ENCODE assay signal across 33 cellular contexts in the genomic region with DNA sequence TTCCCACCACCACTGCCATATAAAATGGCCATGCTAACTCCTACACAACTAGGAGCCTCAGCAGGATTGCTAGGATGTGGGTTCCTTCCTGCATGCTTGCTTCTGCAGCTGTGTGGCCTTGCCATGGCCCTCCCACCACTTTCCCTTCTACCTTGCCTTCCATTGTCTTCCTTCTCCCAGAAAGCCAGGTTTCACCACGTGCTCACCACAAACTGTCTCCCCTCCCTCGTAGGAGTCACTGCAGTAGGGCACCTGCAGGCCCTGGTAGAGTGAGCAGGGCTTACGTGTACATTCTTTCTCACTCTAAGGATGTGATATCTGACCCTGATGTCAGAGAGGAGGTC. TPM values are rescaled to one million over a fixed set of nuclear protein-coding genes. Genes with fewer than 3 reads are reported as not detected.
DNase-seq lines count a peak whose midpoint lies in the region; ATAC-seq, FAIRE-seq and TF ChIP-seq lines count a peak whose summit lies in the region.
"Had no signal": no experiment of that assay in that cellular context is flagged by ENCODE, and none has a peak within 500 bp of the region (broad histone marks: within the 10 kb centered on the region; RNA-seq: fewer than 3 reads in every experiment).

No MANE protein-coding gene starts in this region.

- H3K36me3 Mint-ChIP-seq in nephron (ENCODE audit: low read depth) (peaks cover 4% of the 10 kb centered on the region), Caco-2 (ENCODE audit: insufficient read depth, unreplicated experiment) (peaks cover 6% of the 10 kb centered on the region)
- H3K36me3 Mint-ChIP-seq: IgD-negative memory B cell had no signal

- peaks cover 0 to 8% of the 10 kb centered on the region in 2 experiments; a peak in 1 of 4 replicates for H3K4me1 ChIP-seq in SK-N-SH (ENCODE audit: control insufficient read depth in 1 of 2, insufficient read depth in 2 of 2, low read depth in 1 of 2, low read length in 1 of 2)
- peaks cover 38% of the 10 kb centered on the region for H3K4me1 ChIP-seq in Caco-2
- no peaks in the 10 kb centered on the region for H3K4me1 ChIP-seq in pancreas

- no peaks in the 10 kb centered on the region for H3K79me2 ChIP-seq in SK-N-SH (ENCODE audit: insufficient read depth)

- H3K4me3 Mint-ChIP-seq in nephron = no peak overlapping the region
- H3K4me3 Mint-ChIP-seq in Caco-2 (ENCODE audit: unreplicated experiment) = no peak overlapping the region
- H3K4me3 Mint-ChIP-seq: CD4-positive, alpha-beta T cell; IgD-negative memory B cell had no signal

- TF ChIP-seq CTCF in SK-N-SH (IDR thresholded peaks at IDR 0.05) (no peak), nephron (IDR thresholded peaks at IDR 0.05; ENCODE audit: unreplicated experiment in 3 of 3) (no peak), Caco-2 (IDR thresholded peaks at IDR 0.05; ENCODE audit: insufficient read depth in 1 of 2, low read depth in 1 of 2, low read length in 1 of 2, severe bottlenecking in 1 of 2, unreplicated experiment in 1 of 2) (no peak), pancreas (IDR thresholded peaks at IDR 0.05) (no peak)

- no peaks in the 10 kb centered on the region for H3K36me3 ChIP-seq in SK-N-SH (replicated peaks in 1 of 2; ENCODE audit: control insufficient read depth in 1 of 2, insufficient read depth in 2 of 2, low read length in 1 of 2)
- H3K36me3 ChIP-seq in Caco-2 (ENCODE audit: control insufficient read depth, insufficient read depth, low read length) = no peaks in the 10 kb centered on the region; the same call in 1 of the 2 replicates
- no peaks in the 10 kb centered on the region for H3K36me3 ChIP-seq in pancreas
- H3K36me3 ChIP-seq: BLaER1 treated with 17β-estradiol and CSF1 and Interleukin-3, amounts not matched to agents 10 nM and 100 nM had no signal

- H3K27me3 Mint-ChIP-seq in nephron (ENCODE audit: low read depth) (no peaks in the 10 kb centered on the region), Caco-2 (ENCODE audit: insufficient read depth, unreplicated experiment) (no peaks in the 10 kb centered on the region)

- H3K4me2 ChIP-seq in SK-N-SH = no peak overlapping the region

- H3K27ac Mint-ChIP-seq in nephron (peak overlapping the region; percentile 83 to 95 (median 89)), Caco-2 (ENCODE audit: unreplicated experiment) (no peak overlapping the region)
- H3K27ac Mint-ChIP-seq: CD4-positive, alpha-beta T cell; IgD-negative memory B cell had no signal

- intact Hi-C loops in Caco-2 (cut with micrococcal nuclease; ENCODE audit: unreplicated experiment) (loop anchor here (10.0 kb wide), 1 partner anchor 190 kb away; no protein-coding TSS in a partner anchor), pancreas (cut with DNase I) (loop anchor here in 2 of 3 donors (5.0 to 10.0 kb wide), 2 partner anchors 328 to 330 kb away; no protein-coding TSS in a partner anchor)

- peaks cover 30% of the 10 kb centered on the region for H3K4me1 Mint-ChIP-seq in nephron
- H3K4me1 Mint-ChIP-seq in Caco-2 (ENCODE audit: low read depth, unreplicated experiment) = peaks cover 17% of the 10 kb centered on the region

- no peak overlapping the region for H3K27ac ChIP-seq in SK-N-SH (ENCODE audit: low read depth in 2 of 2, low read length in 1 of 2)
- no peak overlapping the region for H3K27ac ChIP-seq in pancreas
- H3K27ac ChIP-seq: 22Rv1; BLaER1 treated with 17β-estradiol and CSF1 and Interleukin-3, amounts not matched to agents 10 nM and 100 nM; HL-60; RWPE1 had no signal

- CTCF ChIA-PET in SK-N-SH (lab: Yijun Ruan, JAX) (interaction anchor here (2.6 kb wide), 1 partner anchor 28 kb away, joined by 12 read pairs; no protein-coding TSS in a partner anchor), Caco-2 (lab: Charles Lee) (no interaction called here)

- ATAC-seq in SK-N-SH treated with all-trans-retinoic acid at 6 μM for 48 hours (no peak), pancreas (no peak)
- ATAC-seq: GM12878, Panc1 had no signal

- POLR2A ChIA-PET in SK-N-SH (lab: Yijun Ruan, JAX) = no interaction called here
- POLR2A ChIA-PET in Caco-2 (lab: Charles Lee) = no interaction called here

- no peaks in the 10 kb centered on the region for H3K9me2 ChIP-seq in SK-N-SH

- H3F3A ChIP-seq in SK-N-SH (replicated peaks; ENCODE audit: insufficient read depth) = no peaks in the 10 kb centered on the region

- no peaks in the 10 kb centered on the region for H4K20me1 ChIP-seq in SK-N-SH (ENCODE audit: insufficient read depth)
- H4K20me1 ChIP-seq: BLaER1 treated with 17β-estradiol and CSF1 and Interleukin-3, amounts not matched to agents 10 nM and 100 nM had no signal

- peaks cover 5% of the 10 kb centered on the region; the same call in 1 of the 2 replicates for H3K27me3 ChIP-seq in SK-N-SH (ENCODE audit: insufficient read depth)
- no peaks in the 10 kb centered on the region for H3K27me3 ChIP-seq in Caco-2 (replicated peaks; ENCODE audit: control insufficient read depth, insufficient read depth, low read length)
- H3K27me3 ChIP-seq in pancreas = no peaks in the 10 kb centered on the region
- H3K27me3 ChIP-seq: BLaER1 treated with 17β-estradiol and CSF1 and Interleukin-3, amounts not matched to agents 10 nM and 100 nM had no signal

- no peak for FAIRE-seq in pancreas (lab: Jason Lieb, UNC)
- FAIRE-seq: G401.6, GM12878, GM19239, H54 had no signal

- H3K9ac ChIP-seq in SK-N-SH = no peak overlapping the region
- H3K9ac ChIP-seq: BLaER1 treated with 17β-estradiol and CSF1 and Interleukin-3, amounts not matched to agents 10 nM and 100 nM had no signal

- no TSS peak for BruUV-seq in Caco-2 (replicated peaks; lab: Mats Ljungman, UMichigan)

- no peak overlapping the region for H2AFZ ChIP-seq in SK-N-SH (ENCODE audit: low read depth)

- TF ChIP-seq EP300 in SK-N-SH (IDR thresholded peaks at IDR 0.05; ENCODE audit: borderline replicate concordance in 1 of 2, low read depth in 1 of 2, low read length in 1 of 2) = no peak

- H3K4me3 ChIP-seq in SK-N-SH (ENCODE audit: low read depth in 2 of 2, low read length in 1 of 2) (no peak overlapping the region), Caco-2 (ENCODE audit: low read depth, low read length) (no peak overlapping the region), pancreas (no peak overlapping the region)
- H3K4me3 ChIP-seq: BLaER1 treated with 17β-estradiol and CSF1 and Interleukin-3, amounts not matched to agents 10 nM and 100 nM; GM12878 had no signal

- peak; percentile 1 for DNase-seq in SK-N-SH
- peak; percentile 15 for DNase-seq in ecto neural progenitor cell (ENCODE audit: low spot score)
- no peak for DNase-seq in Caco-2
- no peak for DNase-seq in NOMO-1 (lab: John Stamatoyannopoulos, UW; ENCODE audit: unreplicated experiment in 2 of 2)
- no peak for DNase-seq in pancreas
- no peak for DNase-seq in NCI-H2171 (lab: John Stamatoyannopoulos, UW)
- DNase-seq: AML-193; CD4-positive, alpha-beta T cell; DMS53; Karpas-422; NCI-H1092; NCI-H1417 treated with DMSO at 0.1 percent for 48 hours; NCI-H1694 treated with DMSO at 0.1 percent for 48 hours; NCI-H2081; NCI-H226; NCI-H510A; NCI-H69; SHP77 had no signal

- WGBS in SK-N-SH (ENCODE audit: low lambda C conversion rate) = 44% methylated on average over 3 of the region's 3 CpGs
- 84% methylated on average over 3 of the region's 3 CpGs for WGBS in pancreas, 2 donors

- TF ChIP-seq RAD21 in SK-N-SH (IDR thresholded peaks at IDR 0.05; ENCODE audit: low read length) = no peak

- H3K9me3 Mint-ChIP-seq in nephron (no peaks in the 10 kb centered on the region), Caco-2 (ENCODE audit: unreplicated experiment) (no peaks in the 10 kb centered on the region)
- H3K9me3 Mint-ChIP-seq: CD4-positive, alpha-beta T cell; IgD-negative memory B cell had no signal

- H3K9me3 ChIP-seq in SK-N-SH = no peaks in the 10 kb centered on the region
- no peaks in the 10 kb centered on the region for H3K9me3 ChIP-seq in Caco-2
- no peaks in the 10 kb centered on the region for H3K9me3 ChIP-seq in pancreas
- H3K9me3 ChIP-seq: BLaER1 treated with 17β-estradiol and CSF1 and Interleukin-3, amounts not matched to agents 10 nM and 100 nM had no signal

TF ChIP-seq in SK-N-SH, 30 proteins besides CTCF, POLR2A, EP300 and RAD21 (continues in another document):
- TF ChIP-seq NRF1 (IDR thresholded peaks at IDR 0.05; ENCODE audit: low read depth, low read length) (no peak), TAF1 (IDR thresholded peaks at IDR 0.05; ENCODE audit: borderline replicate concordance, low read depth, low read length) (no peak), TCF12 (IDR thresholded peaks at IDR 0.05) (no peak), SMC3 (IDR thresholded peaks at IDR 0.05; ENCODE audit: low read depth, low read length) (no peak), RCOR1 (IDR thresholded peaks at IDR 0.05; ENCODE audit: low read length) (no peak), YY1 (IDR thresholded peaks at IDR 0.05; ENCODE audit: low read depth) (no peak)

TF ChIP-seq in SK-N-SH treated with all-trans-retinoic acid at 6 μM for 48 hours, 23 proteins besides CTCF, POLR2A, EP300 and RAD21 (continues in another document):
- TF ChIP-seq RARB (CRISPR knock-in tag; IDR thresholded peaks at IDR 0.05) = no peak
- TF ChIP-seq GLIS3 (CRISPR knock-in tag; IDR thresholded peaks at IDR 0.05) = no peak
- no peak for TF ChIP-seq ZNF8 (CRISPR knock-in tag; IDR thresholded peaks at IDR 0.05)
- TF ChIP-seq CSDC2 (CRISPR knock-in tag; IDR thresholded peaks at IDR 0.05) = no peak
- no peak for TF ChIP-seq ESRRG (CRISPR knock-in tag; IDR thresholded peaks at IDR 0.05)

RNA-seq across cellular contexts. Expression of a gene that starts 3.7 kb away (rescaled TPM):
- polyA plus RNA-seq in SK-N-SH (2012; rRNA removed) = 0.03 and 0.05 TPM in 2 replicates
- polyA plus RNA-seq in SK-N-SH (2012; cell fraction: cytosol; rRNA removed) = 0.08 TPM in 2 replicates
- 0.23 and 0.42 TPM in 2 replicates for polyA plus RNA-seq in SK-N-SH (2012; cell fraction: nucleus; rRNA removed)
- 5.3 and 7.3 TPM in 2 replicates for total RNA-seq in Caco-2 (2022)
- 1 to 10 TPM; 2.0 to 4.2 (median 2.6) TPM for total RNA-seq in pancreas
- 1 to 10 TPM; 1.3 to 1.6 TPM for polyA plus RNA-seq in pancreas
- total RNA-seq: CD4-positive, alpha-beta T cell; GM12878; OCI-LY7 had no signal
- polyA plus RNA-seq: GM12878, IgD-negative memory B cell had no signal

RNA-seq across cellular contexts. Expression of a gene that starts 8.6 kb away (rescaled TPM):
- polyA plus RNA-seq in SK-N-SH (2012; rRNA removed) (not detected in 2 replicates), pancreas (not detected)
- polyA plus RNA-seq in SK-N-SH (2012; cell fraction: cytosol; rRNA removed) = not detected in 2 replicates
- not detected in 2 replicates for polyA plus RNA-seq in SK-N-SH (2012; cell fraction: nucleus; rRNA removed)
- total RNA-seq in Caco-2 (2022) (not detected in 2 replicates), pancreas (not detected)
- total RNA-seq: CD4-positive, alpha-beta T cell; GM12878; OCI-LY7 had no signal
- polyA plus RNA-seq: AG04450, GM12878, IgD-negative memory B cell had no signal

RNA-seq across cellular contexts. Expression of a gene that starts 26.7 kb away (rescaled TPM):
- polyA plus RNA-seq in SK-N-SH (2012; rRNA removed) (not detected in 2 replicates), pancreas (not detected)
- not detected in 2 replicates for polyA plus RNA-seq in SK-N-SH (2012; cell fraction: cytosol; rRNA removed)
- not detected in 2 replicates for polyA plus RNA-seq in SK-N-SH (2012; cell fraction: nucleus; rRNA removed)
- total RNA-seq in Caco-2 (2022) (not detected in 2 replicates), pancreas (under 1 TPM in 1 of 6 donors, not detected in 5; 0.06 TPM)
- total RNA-seq: CD4-positive, alpha-beta T cell; GM12878; OCI-LY7; SK-MEL-5 had no signal
- polyA plus RNA-seq: AG04450 had no signal

Comparison
In these comparisons a context has a peak if more than half of its experiments do, and no peak if none do; other contexts are left out.
1. DNase-seq: peak in SK-N-SH (single experiment) and ecto neural progenitor cell (single experiment); none in Caco-2 (0 of 2), NOMO-1 (0 of 2), pancreas (0 of 6) and NCI-H2171 (single experiment).